22 cellular contexts compared by ENCODE assay signal in the genomic region with DNA sequence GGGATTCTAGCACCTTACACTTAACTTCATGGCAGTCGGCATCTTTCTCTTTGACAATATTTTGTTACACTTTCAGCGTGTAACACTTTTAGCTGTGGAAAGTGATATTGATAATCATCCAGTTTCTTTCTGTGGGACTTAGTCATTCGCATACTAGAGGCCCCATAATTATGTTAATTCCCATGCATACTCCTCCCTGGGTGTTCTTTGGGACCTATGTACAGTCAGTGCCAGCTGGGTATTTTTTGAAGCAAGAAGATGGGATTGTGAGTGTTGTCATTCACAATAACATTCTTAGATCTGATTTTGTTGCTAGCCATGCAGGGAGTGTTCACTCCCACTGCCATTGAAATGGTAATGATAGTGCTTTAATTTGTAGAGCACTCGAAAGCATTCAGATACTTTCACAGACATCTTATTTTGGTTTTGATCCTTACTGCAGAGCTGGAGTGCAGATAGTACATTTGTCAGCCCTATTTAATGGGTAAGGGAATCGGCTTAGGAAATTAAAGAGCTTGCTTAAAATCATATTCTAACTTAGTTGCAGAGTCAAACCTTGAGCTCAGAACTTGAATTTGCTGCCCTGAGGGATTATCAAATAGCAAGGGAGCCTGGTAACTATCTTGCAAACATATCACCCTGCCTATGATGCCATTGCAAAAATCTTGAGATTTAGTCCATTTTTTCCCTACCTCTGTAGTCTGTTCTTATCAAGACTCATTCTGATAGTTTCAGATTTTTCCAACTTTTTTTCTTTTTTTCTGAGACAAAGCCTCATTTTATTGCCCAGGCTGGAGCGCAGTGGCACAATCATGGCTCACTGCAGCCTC. TPM values are rescaled to one million over a fixed set of nuclear protein-coding genes. Genes with fewer than 3 reads are reported as not detected.
A peak's percentile ranks its signal among the peaks of the same experiment; 100 is the strongest.
DNase-seq lines count a peak whose midpoint lies in the region; ATAC-seq and TF ChIP-seq lines count a peak whose summit lies in the region.
"Had no signal": no experiment of that assay in that cellular context is flagged by ENCODE, and none has a peak within 500 bp of the region (broad histone marks: within the 10 kb centered on the region; RNA-seq: fewer than 3 reads in every experiment).

No MANE protein-coding gene starts in this region.

- H3K27me3 Mint-ChIP-seq in activated T-cell treated with anti-CD3 and anti-CD28 coated beads, Interleukin-2, amount 50 U/mL, for 72 hours (ENCODE audit: low read depth), result no peaks in the 10 kb centered on the region
- H3K27me3 Mint-ChIP-seq in activated T-helper 1 cell treated with anti-CD3 and anti-CD28 coated beads, Interleukin-12 subunit alpha, Interleukin-12 subunit beta, Interleukin-2, Interleukin-4 antibody, amounts not matched to agents 30 ng/mL and 10 ng/mL and 1 ng/mL, durations not matched to agents 14 hours and 24 hours and 36 hours (ENCODE audit: insufficient read depth), result no peaks in the 10 kb centered on the region
- no peaks in the 10 kb centered on the region for H3K27me3 Mint-ChIP-seq in naive thymus-derived CD4-positive, alpha-beta T cell
- H3K27me3 Mint-ChIP-seq: naive thymus-derived CD8-positive, alpha-beta T cell; T-cell had no signal

- H3K27ac ChIP-seq in HCT116 (ENCODE audit: low read depth, low read length), result no peak overlapping the region
- H3K27ac ChIP-seq in naive thymus-derived CD4-positive, alpha-beta T cell (ENCODE audit: low read depth, low read length), result no peak overlapping the region
- H3K27ac ChIP-seq: body of pancreas, parathyroid adenoma, thyroid gland, WERI-Rb-1 had no signal

- ATAC-seq in activated T-cell treated with anti-CD3 and anti-CD28 coated beads, Interleukin-2, amount 50 U/mL, for 72 hours (replicated peaks in 1 of 2), result peak; percentile 30 to 43
- ATAC-seq in HCT116 (no peak), GM21619 (IDR thresholded peaks at IDR 0.05; ENCODE audit: unreplicated experiment) (no peak)
- no peak for ATAC-seq in naive thymus-derived CD4-positive, alpha-beta T cell
- ATAC-seq: body of pancreas; naive thymus-derived CD8-positive, alpha-beta T cell; Right ventricle myocardium inferior; sciatic nerve; T-cell had no signal

- DNase-seq in activated T-cell treated with anti-CD3 and anti-CD28 coated beads, Interleukin-2, amount 50 U/mL, for 72 hours, result no peak
- no peak for DNase-seq in activated T-cell treated with anti-CD3 and anti-CD28 coated beads, Interleukin-2, amount 50 U/mL, for 48 hours
- DNase-seq in HCT116 (ENCODE audit: low read depth, low spot score), result no peak
- no peak for DNase-seq in activated T-helper 1 cell treated with anti-CD3 and anti-CD28 coated beads, Interleukin-12 subunit alpha, Interleukin-12 subunit beta, Interleukin-2, Interleukin-4 antibody, amounts not matched to agents 30 ng/mL and 10 ng/mL and 1 ng/mL, durations not matched to agents 14 hours and 24 hours and 36 hours (ENCODE audit: low spot score)
- DNase-seq in naive thymus-derived CD4-positive, alpha-beta T cell, result no peak
- DNase-seq in anterior cingulate cortex (lab: John Stamatoyannopoulos, UW), result no peak
- DNase-seq in EL, result no peak
- DNase-seq: body of pancreas; cortex of kidney; DMS79; mesenchymal stem cell; naive thymus-derived CD8-positive, alpha-beta T cell; NCI-H1092 treated with DMSO at 0.1 percent for 48 hours; NCI-H2081; NCI-H524; T-cell; thyroid gland; WERI-Rb-1 had no signal

- peaks cover 0 to 9% of the 10 kb centered on the region in 2 experiments; a peak in 1 of 4 replicates for H3K4me1 ChIP-seq in HCT116 (ENCODE audit: control insufficient read depth in 1 of 2, insufficient read depth in 2 of 2, low read length in 2 of 2)
- peaks cover 3 to 4% of the 10 kb centered on the region in 2 donors for H3K4me1 ChIP-seq in naive thymus-derived CD4-positive, alpha-beta T cell (ENCODE audit: control insufficient read depth in 2 of 2, insufficient read depth in 2 of 2, low read length in 2 of 2)
- H3K4me1 ChIP-seq: body of pancreas, thyroid gland had no signal

- H3K9me3 ChIP-seq in HCT116 (ENCODE audit: control insufficient read depth in 1 of 2, insufficient read depth in 1 of 2, low read depth in 1 of 2, low read length in 2 of 2), result no peaks in the 10 kb centered on the region
- no peaks in the 10 kb centered on the region for H3K9me3 ChIP-seq in naive thymus-derived CD4-positive, alpha-beta T cell (ENCODE audit: control insufficient read depth in 2 of 3, low read length in 3 of 3)
- H3K9me3 ChIP-seq: body of pancreas, thyroid gland had no signal

- no peak overlapping the region for H3K27ac Mint-ChIP-seq in activated T-cell treated with anti-CD3 and anti-CD28 coated beads, Interleukin-2, amount 50 U/mL, for 72 hours
- peak overlapping the region; percentile 8 for H3K27ac Mint-ChIP-seq in activated T-helper 1 cell treated with anti-CD3 and anti-CD28 coated beads, Interleukin-12 subunit alpha, Interleukin-12 subunit beta, Interleukin-2, Interleukin-4 antibody, amounts not matched to agents 30 ng/mL and 10 ng/mL and 1 ng/mL, durations not matched to agents 14 hours and 24 hours and 36 hours
- H3K27ac Mint-ChIP-seq in naive thymus-derived CD4-positive, alpha-beta T cell, result peak overlapping the region in 6 of 9 donors; percentile 17 to 59 (median 41)

- peaks cover 53% of the 10 kb centered on the region for H3K79me2 ChIP-seq in HCT116 (ENCODE audit: insufficient read depth, low read length)

- H3K27me3 ChIP-seq in HCT116 (ENCODE audit: insufficient read depth, low read length), result no peaks in the 10 kb centered on the region
- H3K27me3 ChIP-seq in naive thymus-derived CD4-positive, alpha-beta T cell (ENCODE audit: control insufficient read depth in 2 of 2, insufficient read depth in 2 of 2, low read length in 2 of 2), result no peaks in the 10 kb centered on the region
- H3K27me3 ChIP-seq: body of pancreas, thyroid gland had no signal

- POLR2A ChIA-PET in HCT116 (lab: Charles Lee), result interaction anchor here (1.2 kb wide), 1 partner anchor 11 kb away, joined by 4 read pairs; no protein-coding TSS in a partner anchor
- POLR2A ChIA-PET in naive thymus-derived CD4-positive, alpha-beta T cell (lab: Charles Lee), result no interaction called here

- no peaks in the 10 kb centered on the region for H3K9me2 ChIP-seq in HCT116 (ENCODE audit: insufficient read depth)

- no TSS peak for BruUV-seq in HCT116 (replicated peaks; lab: Mats Ljungman, UMichigan)

- no peak for TF ChIP-seq CTCF in HCT116 (IDR thresholded peaks at IDR 0.05 in 2 of 3, conservative IDR thresholded peaks at IDR 0.05 in 1 of 3; ENCODE audit: borderline replicate concordance in 1 of 3, insufficient read depth in 1 of 3, low read depth in 2 of 3, low read length in 2 of 3)

- H3K4me2 ChIP-seq in HCT116 (ENCODE audit: low read length), result peak overlapping the region; percentile 9; the same call in 1 of the 2 replicates

- H3K36me3 ChIP-seq in HCT116 (ENCODE audit: control insufficient read depth in 1 of 2, insufficient read depth in 2 of 2, low read length in 2 of 2), result peaks cover 17 to 19% of the 10 kb centered on the region in 2 experiments; a peak in 3 of 4 replicates
- peaks cover 20 to 57% (median 20%) of the 10 kb centered on the region in 3 experiments for H3K36me3 ChIP-seq in naive thymus-derived CD4-positive, alpha-beta T cell (ENCODE audit: control insufficient read depth in 2 of 3, insufficient read depth in 3 of 3, low read length in 3 of 3)

- H4K20me1 ChIP-seq in HCT116 (ENCODE audit: insufficient read depth), result no peaks in the 10 kb centered on the region

- CTCF ChIA-PET in HCT116 (lab: Charles Lee), result interaction anchor here (2.7 kb wide), 1 partner anchor 14 kb away, joined by 10 read pairs; no protein-coding TSS in a partner anchor
- CTCF ChIA-PET in naive thymus-derived CD4-positive, alpha-beta T cell (lab: Charles Lee), result interaction anchor here (0.6 kb wide), 1 partner anchor 14 kb away, joined by 3 read pairs; no protein-coding TSS in a partner anchor

- no peak for TF ChIP-seq POLR2A in HCT116 (IDR thresholded peaks at IDR 0.05; ENCODE audit: borderline replicate concordance, extremely low read depth, insufficient read depth, insufficient read length)

- TF ChIP-seq RAD21 in HCT116 (IDR thresholded peaks at IDR 0.05; ENCODE audit: low read depth), result no peak

- peaks cover 0 to 1% of the 10 kb centered on the region in 2 donors for H3K9me3 Mint-ChIP-seq in activated T-cell treated with anti-CD3 and anti-CD28 coated beads, Interleukin-2, amount 50 U/mL, for 72 hours
- no peaks in the 10 kb centered on the region for H3K9me3 Mint-ChIP-seq in activated T-helper 1 cell treated with anti-CD3 and anti-CD28 coated beads, Interleukin-12 subunit alpha, Interleukin-12 subunit beta, Interleukin-2, Interleukin-4 antibody, amounts not matched to agents 30 ng/mL and 10 ng/mL and 1 ng/mL, durations not matched to agents 14 hours and 24 hours and 36 hours
- H3K9me3 Mint-ChIP-seq in naive thymus-derived CD4-positive, alpha-beta T cell, result peaks cover 0 to 2% (median 0%) of the 10 kb centered on the region in 11 donors
- H3K9me3 Mint-ChIP-seq: naive thymus-derived CD8-positive, alpha-beta T cell; T-cell had no signal

- H3K4me1 Mint-ChIP-seq in activated T-cell treated with anti-CD3 and anti-CD28 coated beads, Interleukin-2, amount 50 U/mL, for 72 hours (ENCODE audit: low read depth), result peaks cover 42% of the 10 kb centered on the region
- peaks cover 17% of the 10 kb centered on the region for H3K4me1 Mint-ChIP-seq in activated T-helper 1 cell treated with anti-CD3 and anti-CD28 coated beads, Interleukin-12 subunit alpha, Interleukin-12 subunit beta, Interleukin-2, Interleukin-4 antibody, amounts not matched to agents 30 ng/mL and 10 ng/mL and 1 ng/mL, durations not matched to agents 14 hours and 24 hours and 36 hours (ENCODE audit: low read depth)
- H3K4me1 Mint-ChIP-seq in naive thymus-derived CD4-positive, alpha-beta T cell, result peaks cover 18 to 49% (median 40%) of the 10 kb centered on the region in 7 donors

- intact Hi-C loops in HCT116 (cut with micrococcal nuclease), result no loop called here
- intact Hi-C loops in activated T-helper 1 cell treated with anti-CD3 and anti-CD28 coated beads, Interleukin-12 subunit alpha, Interleukin-12 subunit beta, Interleukin-2, Interleukin-4 antibody, amounts not matched to agents 30 ng/mL and 10 ng/mL and 1 ng/mL, durations not matched to agents 14 hours and 24 hours and 36 hours (cut with micrococcal nuclease), result no loop called here
- intact Hi-C loops in naive thymus-derived CD4-positive, alpha-beta T cell (cut with micrococcal nuclease), result no loop called here

- H3K36me3 Mint-ChIP-seq in activated T-cell treated with anti-CD3 and anti-CD28 coated beads, Interleukin-2, amount 50 U/mL, for 72 hours (ENCODE audit: insufficient read depth in 2 of 2), result peaks cover 8 to 46% of the 10 kb centered on the region in 2 donors
- H3K36me3 Mint-ChIP-seq in activated T-helper 1 cell treated with anti-CD3 and anti-CD28 coated beads, Interleukin-12 subunit alpha, Interleukin-12 subunit beta, Interleukin-2, Interleukin-4 antibody, amounts not matched to agents 30 ng/mL and 10 ng/mL and 1 ng/mL, durations not matched to agents 14 hours and 24 hours and 36 hours (ENCODE audit: low read depth), result peaks cover 37% of the 10 kb centered on the region
- peaks cover 5 to 38% (median 16%) of the 10 kb centered on the region in 5 donors for H3K36me3 Mint-ChIP-seq in naive thymus-derived CD4-positive, alpha-beta T cell

- H3K4me3 Mint-ChIP-seq in activated T-cell treated with anti-CD3 and anti-CD28 coated beads, Interleukin-2, amount 50 U/mL, for 72 hours, result no peak overlapping the region
- H3K4me3 Mint-ChIP-seq in activated T-helper 1 cell treated with anti-CD3 and anti-CD28 coated beads, Interleukin-12 subunit alpha, Interleukin-12 subunit beta, Interleukin-2, Interleukin-4 antibody, amounts not matched to agents 30 ng/mL and 10 ng/mL and 1 ng/mL, durations not matched to agents 14 hours and 24 hours and 36 hours, result no peak overlapping the region
- H3K4me3 Mint-ChIP-seq in naive thymus-derived CD4-positive, alpha-beta T cell, result no peak overlapping the region
- H3K4me3 Mint-ChIP-seq: T-cell had no signal

- H3K4me3 ChIP-seq in HCT116 (replicated peaks in 1 of 2; ENCODE audit: low read depth in 1 of 2, low read length in 2 of 2), result no peak overlapping the region
- H3K4me3 ChIP-seq in naive thymus-derived CD4-positive, alpha-beta T cell (ENCODE audit: low read length), result no peak overlapping the region
- H3K4me3 ChIP-seq: body of pancreas, thyroid gland had no signal

- no peak overlapping the region for H3K9ac ChIP-seq in HCT116 (ENCODE audit: low read length)
- H3K9ac ChIP-seq: parathyroid adenoma had no signal

- no peak overlapping the region for H2AFZ ChIP-seq in HCT116 (ENCODE audit: low read depth, low read length, poor library complexity, severe bottlenecking)
- H2AFZ ChIP-seq: parathyroid adenoma had no signal

- RAD21 ChIA-PET in HCT116 (lab: Charles Lee; ENCODE audit: low non-redundant PET in 1 of 2, low total read pairs in 2 of 2, uncharacterized antibody in 2 of 2, unreplicated experiment in 2 of 2), result no interaction called here

RNA-seq across cellular contexts. Expression of a gene that starts 11.7 kb away (rescaled TPM):
- total RNA-seq in activated T-cell treated with anti-CD3 and anti-CD28 coated beads, Interleukin-2, amount 50 U/mL, for 72 hours, result 100 to 1,000 TPM; 413 to 456 TPM
- total RNA-seq in HCT116 (2021; ENCODE audit: unreplicated experiment), result 206 TPM
- 270 and 310 TPM in 2 replicates for polyA plus RNA-seq in HCT116 (2012)
- 147 and 154 TPM in 2 replicates for total RNA-seq in activated T-helper 1 cell treated with anti-CD3 and anti-CD28 coated beads, Interleukin-12 subunit alpha, Interleukin-12 subunit beta, Interleukin-2, Interleukin-4 antibody, amounts not matched to agents 30 ng/mL and 10 ng/mL and 1 ng/mL, durations not matched to agents 14 hours and 24 hours and 36 hours
- total RNA-seq in naive thymus-derived CD4-positive, alpha-beta T cell, result 100 to 1,000 TPM; 110 to 173 (median 135) TPM
- 100 to 1,000 TPM; 134 to 179 TPM for polyA plus RNA-seq in naive thymus-derived CD4-positive, alpha-beta T cell

RNA-seq across cellular contexts. Expression of a gene that starts 23.9 kb away (rescaled TPM):
- 1 to 10 TPM; 2.5 to 3.1 TPM for total RNA-seq in activated T-cell treated with anti-CD3 and anti-CD28 coated beads, Interleukin-2, amount 50 U/mL, for 72 hours
- total RNA-seq in HCT116 (2021; ENCODE audit: unreplicated experiment), result 17.1 TPM
- polyA plus RNA-seq in HCT116 (2012), result 12.6 and 14.1 TPM in 2 replicates
- total RNA-seq in activated T-helper 1 cell treated with anti-CD3 and anti-CD28 coated beads, Interleukin-12 subunit alpha, Interleukin-12 subunit beta, Interleukin-2, Interleukin-4 antibody, amounts not matched to agents 30 ng/mL and 10 ng/mL and 1 ng/mL, durations not matched to agents 14 hours and 24 hours and 36 hours, result 4.1 and 4.9 TPM in 2 replicates
- 1 to 10 TPM; 3.0 to 6.4 (median 3.2) TPM for total RNA-seq in naive thymus-derived CD4-positive, alpha-beta T cell
- 1 to 10 TPM in 1 of 2 donors, under 1 TPM in 1; 0.17 to 1.3 TPM for polyA plus RNA-seq in naive thymus-derived CD4-positive, alpha-beta T cell

RNA-seq across cellular contexts. Expression of a gene that starts 57.5 kb away (rescaled TPM):
- total RNA-seq in activated T-cell treated with anti-CD3 and anti-CD28 coated beads, Interleukin-2, amount 50 U/mL, for 72 hours, result 10 to 100 TPM; 17.5 to 18.3 TPM
- total RNA-seq in HCT116 (2021; ENCODE audit: unreplicated experiment), result 44.8 TPM
- polyA plus RNA-seq in HCT116 (2012), result 33.0 and 47.9 TPM in 2 replicates
- 3.6 and 5.5 TPM in 2 replicates for total RNA-seq in activated T-helper 1 cell treated with anti-CD3 and anti-CD28 coated beads, Interleukin-12 subunit alpha, Interleukin-12 subunit beta, Interleukin-2, Interleukin-4 antibody, amounts not matched to agents 30 ng/mL and 10 ng/mL and 1 ng/mL, durations not matched to agents 14 hours and 24 hours and 36 hours
- 10 to 100 TPM in 1 of 5 experiments, 1 to 10 TPM in 1, under 1 TPM in 2, not detected in 1; 0.38 to 16.1 (median 1.3) TPM for total RNA-seq in naive thymus-derived CD4-positive, alpha-beta T cell
- polyA plus RNA-seq in naive thymus-derived CD4-positive, alpha-beta T cell, result under 1 TPM in 1 of 2 donors, not detected in 1; 0.67 TPM

Comparison
In these comparisons a context has a peak if more than half of its experiments do, and no peak if none do; other contexts are left out.
1. ATAC-seq: peak in activated T-cell treated with anti-CD3 and anti-CD28 coated beads, Interleukin-2, amount 50 U/mL, for 72 hours (2 of 2); none in HCT116 (single experiment), naive thymus-derived CD4-positive, alpha-beta T cell (single experiment) and GM21619 (single experiment).